13 cellular contexts compared by ENCODE assay signal in the genomic region with DNA sequence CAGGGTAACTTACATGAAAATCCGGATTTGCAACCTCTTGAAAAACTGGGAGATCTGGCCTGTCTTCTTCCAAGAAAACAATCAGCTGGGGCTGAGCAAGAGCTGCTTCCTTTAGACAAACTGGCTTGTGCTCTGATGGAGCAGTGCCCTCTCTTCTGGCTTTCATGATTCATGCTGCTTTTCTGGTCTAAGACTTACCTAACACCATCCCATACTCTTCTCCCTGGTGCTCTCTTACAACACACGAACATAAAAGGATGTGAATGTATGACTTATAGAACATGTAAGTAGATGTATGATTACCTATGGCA. TPM values are rescaled to one million over a fixed set of nuclear protein-coding genes. Genes with fewer than 3 reads are reported as not detected.
DNase-seq lines count a peak whose midpoint lies in the region; ATAC-seq and TF ChIP-seq lines count a peak whose summit lies in the region.
"Had no signal": no experiment of that assay in that cellular context is flagged by ENCODE, and none has a peak within 500 bp of the region (broad histone marks: within the 10 kb centered on the region; RNA-seq: fewer than 3 reads in every experiment).

No MANE protein-coding gene starts in this region.

- peak; percentile 81 for ATAC-seq in left lung
- no peak for ATAC-seq in stimulated activated memory B cell treated with anti-CD40 and anti-IgM and Interleukin-4, amounts not matched to agents 10 μg/mL and 1 μg/mL and 100 μg/mL, for 72 hours
- no peak for ATAC-seq in GM18873 (IDR thresholded peaks at IDR 0.05; ENCODE audit: low FRiP score, unreplicated experiment)
- ATAC-seq: activated CD8-positive, alpha-beta T cell treated with anti-CD3 and anti-CD28 coated beads, Interleukin-2, amount 10 ng/mL, durations not matched to agents 7 days and 5 days had no signal

- no peaks in the 10 kb centered on the region for H3K9me3 ChIP-seq in left lung

- no peak for TF ChIP-seq CTCF in chondrocyte (IDR thresholded peaks at IDR 0.05)
- TF ChIP-seq CTCF in left lung (IDR thresholded peaks at IDR 0.05): no peak

- H3K4me3 ChIP-seq in ACC112 (ENCODE audit: low read depth, low read length): no peak overlapping the region
- H3K4me3 ChIP-seq in left lung: no peak overlapping the region
- H3K4me3 ChIP-seq: dorsolateral prefrontal cortex had no signal

- H2AFZ ChIP-seq in ACC112 (ENCODE audit: low read length, unreplicated experiment): no peak overlapping the region

- 0 out of 2 replicates have a peak overlapping the region, but pooled peaks have one; percentile 0 for H3K27ac ChIP-seq in ACC112 (ENCODE audit: low read depth, low read length)
- H3K27ac ChIP-seq in left lung: no peak overlapping the region

- no peaks in the 10 kb centered on the region for H3K27me3 ChIP-seq in ACC112 (ENCODE audit: insufficient read depth, low read length)
- H3K27me3 ChIP-seq in left lung: peaks cover 0 to 7% of the 10 kb centered on the region in 2 donors
- H3K27me3 ChIP-seq: dorsolateral prefrontal cortex had no signal

- H3K9me3 Mint-ChIP-seq in chondrocyte (ENCODE audit: low read depth): no peaks in the 10 kb centered on the region
- peaks cover 12% of the 10 kb centered on the region for H3K9me3 Mint-ChIP-seq in stimulated activated memory B cell treated with anti-CD40 and anti-IgM and Interleukin-4, amounts not matched to agents 10 μg/mL and 1 μg/mL and 100 μg/mL, for 72 hours

- H3K4me1 ChIP-seq in ACC112 (ENCODE audit: control insufficient read depth, insufficient read depth, low read length, unreplicated experiment) (peaks cover 31% of the 10 kb centered on the region), left lung (peaks cover 13 to 26% of the 10 kb centered on the region in 2 donors)

- no peak overlapping the region for H3K4me3 Mint-ChIP-seq in chondrocyte (ENCODE audit: unreplicated experiment)
- H3K4me3 Mint-ChIP-seq in stimulated activated memory B cell treated with anti-CD40 and anti-IgM and Interleukin-4, amounts not matched to agents 10 μg/mL and 1 μg/mL and 100 μg/mL, for 72 hours: no peak overlapping the region
- H3K4me3 Mint-ChIP-seq: activated CD8-positive, alpha-beta T cell treated with anti-CD3 and anti-CD28 coated beads, Interleukin-2, amount 10 ng/mL, durations not matched to agents 7 days and 5 days; activated naive CD8-positive, alpha-beta T cell had no signal

- peaks cover 63% of the 10 kb centered on the region for H3K4me1 Mint-ChIP-seq in chondrocyte (ENCODE audit: low read depth)
- H3K4me1 Mint-ChIP-seq in stimulated activated memory B cell treated with anti-CD40 and anti-IgM and Interleukin-4, amounts not matched to agents 10 μg/mL and 1 μg/mL and 100 μg/mL, for 72 hours: no peaks in the 10 kb centered on the region

- no peaks in the 10 kb centered on the region for H3K27me3 Mint-ChIP-seq in chondrocyte (ENCODE audit: low read depth)
- H3K27me3 Mint-ChIP-seq in stimulated activated memory B cell treated with anti-CD40 and anti-IgM and Interleukin-4, amounts not matched to agents 10 μg/mL and 1 μg/mL and 100 μg/mL, for 72 hours: peaks cover 48% of the 10 kb centered on the region

- peaks cover 93% of the 10 kb centered on the region for H3K79me2 ChIP-seq in ACC112 (ENCODE audit: control insufficient read depth, insufficient read depth, low read length, unreplicated experiment)

- no peaks in the 10 kb centered on the region for H3K36me3 Mint-ChIP-seq in chondrocyte (ENCODE audit: low read depth)
- no peaks in the 10 kb centered on the region for H3K36me3 Mint-ChIP-seq in stimulated activated memory B cell treated with anti-CD40 and anti-IgM and Interleukin-4, amounts not matched to agents 10 μg/mL and 1 μg/mL and 100 μg/mL, for 72 hours
- H3K36me3 Mint-ChIP-seq: activated naive CD8-positive, alpha-beta T cell had no signal

- intact Hi-C loops in left lung (cut with DNase I): no loop called here

- DNase-seq in LHCN-M2 (ENCODE audit: low read depth): peak; percentile 22
- DNase-seq in chondrocyte (ENCODE audit: low spot score): no peak
- no peak for DNase-seq in left lung
- DNase-seq in NCI-H1092 treated with DMSO at 0.1 percent for 48 hours (lab: John Stamatoyannopoulos, UW): no peak
- no peak for DNase-seq in SK-N-DZ (ENCODE audit: low spot score)
- DNase-seq: activated CD8-positive, alpha-beta T cell treated with anti-CD3 and anti-CD28 coated beads, Interleukin-2, amount 10 ng/mL, durations not matched to agents 7 days and 5 days; dorsolateral prefrontal cortex; NCI-H187; T-helper 2 cell had no signal

- H3K36me3 ChIP-seq in ACC112 (ENCODE audit: insufficient read depth, low read length): no peaks in the 10 kb centered on the region; the same call in 1 of the 2 replicates
- no peaks in the 10 kb centered on the region for H3K36me3 ChIP-seq in left lung

- peak overlapping the region; percentile 18 for H3K27ac Mint-ChIP-seq in chondrocyte (ENCODE audit: unreplicated experiment)
- H3K27ac Mint-ChIP-seq in stimulated activated memory B cell treated with anti-CD40 and anti-IgM and Interleukin-4, amounts not matched to agents 10 μg/mL and 1 μg/mL and 100 μg/mL, for 72 hours: no peak overlapping the region
- H3K27ac Mint-ChIP-seq: activated CD8-positive, alpha-beta T cell treated with anti-CD3 and anti-CD28 coated beads, Interleukin-2, amount 10 ng/mL, durations not matched to agents 7 days and 5 days; activated naive CD8-positive, alpha-beta T cell had no signal

RNA-seq across cellular contexts. Expression of a gene that starts 9.9 kb away (rescaled TPM):
- 34.9 and 40.4 TPM in 2 replicates for total RNA-seq in LHCN-M2 (2014; rRNA removed)
- polyA plus RNA-seq in LHCN-M2 (2012): 21.5 TPM
- total RNA-seq in chondrocyte: 90.5 to 108 TPM (median 91.7 TPM) in 3 replicates
- 100 to 1,000 TPM in 1 of 2 donors, 10 to 100 TPM in 1; 82.9 to 128 TPM for total RNA-seq in left lung
- polyA plus RNA-seq in SK-N-DZ (2014; cell fraction: cytosol; rRNA removed): 11.2 and 12.7 TPM in 2 replicates
- 8.0 and 10.0 TPM in 2 replicates for polyA plus RNA-seq in SK-N-DZ (2014; cell fraction: nucleus; rRNA removed)
- total RNA-seq: activated CD8-positive, alpha-beta T cell treated with anti-CD3 and anti-CD28 coated beads, Interleukin-2, amount 10 ng/mL, durations not matched to agents 7 days and 5 days had no signal
